In the genomic region with DNA sequence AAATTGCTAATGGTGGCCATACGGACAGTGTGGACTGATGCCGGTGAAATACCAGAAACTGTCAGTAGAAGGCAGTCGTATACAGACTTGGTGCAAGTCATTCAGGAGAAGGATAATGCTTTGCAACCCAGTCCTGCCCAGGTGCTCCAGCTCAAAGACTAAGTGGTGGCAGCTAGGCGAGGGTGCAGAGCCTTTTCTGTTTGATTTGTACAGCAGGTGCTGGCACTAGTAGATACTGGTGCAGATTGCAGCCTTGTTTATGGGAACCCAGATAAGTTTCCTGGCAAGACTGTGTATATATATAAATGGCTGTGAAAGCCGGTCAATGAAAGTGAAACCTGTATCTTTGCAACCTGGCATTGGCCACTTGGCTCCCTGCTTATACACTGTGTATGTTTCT, we compare ENCODE assay signal across 20 cellular contexts.
DNase-seq lines count a peak whose midpoint lies in the region; ATAC-seq, FAIRE-seq and TF ChIP-seq lines count a peak whose summit lies in the region.
"Had no signal": no experiment of that assay in that cellular context is flagged by ENCODE, and none has a peak within 500 bp of the region (broad histone marks: within the 10 kb centered on the region; RNA-seq: fewer than 3 reads in every experiment).

No MANE protein-coding gene starts in this region.

- H3K36me3 ChIP-seq in pancreas (no peaks in the 10 kb centered on the region), HAP-1 (replicated peaks) (no peaks in the 10 kb centered on the region)
- H3K36me3 ChIP-seq: Peyer's patch had no signal

- H3K4me3 ChIP-seq in pancreas (peak overlapping the region in 1 of 4 donors; percentile 14), HAP-1 (no peak overlapping the region)
- H3K4me3 ChIP-seq: K562, Peyer's patch had no signal

- H3K27ac ChIP-seq in pancreas: peak overlapping the region in 1 of 4 donors; percentile 65
- H3K27ac ChIP-seq: Peyer's patch had no signal

- intact Hi-C loops in pancreas (cut with DNase I): no loop called here

- no peaks in the 10 kb centered on the region for H3K9me3 ChIP-seq in pancreas
- H3K9me3 ChIP-seq in HAP-1: no peaks in the 10 kb centered on the region; the same call in 1 of the 2 replicates
- H3K9me3 ChIP-seq: Peyer's patch, SK-N-SH had no signal

- H3K27me3 ChIP-seq in pancreas (no peaks in the 10 kb centered on the region), HAP-1 (ENCODE audit: low read depth) (no peaks in the 10 kb centered on the region)
- H3K27me3 ChIP-seq: Peyer's patch had no signal

- peak; percentile 74 to 92 (median 91) for ATAC-seq in pancreas
- ATAC-seq: K562, Right ventricle myocardium inferior had no signal

- peak; percentile 76 for DNase-seq in DMS53 (lab: John Stamatoyannopoulos, UW)
- DNase-seq in NCI-H510A (lab: John Stamatoyannopoulos, UW): peak; percentile 64
- DNase-seq in SK-MEL-5 (ENCODE audit: low read depth, low spot score): peak; percentile 43
- DNase-seq in pancreas: peak in 3 of 6 donors; percentile 37 to 74 (median 62)
- no peak for DNase-seq in HAP-1 (ENCODE audit: low spot score in 2 of 2)
- DNase-seq in GM13977 (ENCODE audit: low spot score): no peak
- no peak for DNase-seq in activated naive CD4-positive, alpha-beta T cell (lab: John Stamatoyannopoulos, UW)
- no peak for DNase-seq in stimulated activated CD4-positive, alpha-beta T cell treated with anti-CD3 and anti-CD28 coated beads, Interleukin-15, amount 100 ng/mL, for 24 hours
- DNase-seq: Calu3; CD4-positive, alpha-beta memory T cell; DMS79; HCEC 1CT; NCI-H1105 treated with DMSO at 0.1 percent for 48 hours; NCI-H1694; NCI-H2227 treated with DMSO at 0.1 percent for 48 hours; Peyer's patch; SK-N-SH had no signal

- FAIRE-seq in pancreas (lab: Jason Lieb, UNC): no peak
- FAIRE-seq: A204.1, K562 had no signal

- peaks cover 0 to 7% (median 0%) of the 10 kb centered on the region in 3 donors for H3K4me1 ChIP-seq in pancreas
- H3K4me1 ChIP-seq in HAP-1: no peaks in the 10 kb centered on the region
- H3K4me1 ChIP-seq: Peyer's patch had no signal

- WGBS in pancreas, 2 donors: 38 to 39% methylated on average over 5 of the region's 5 CpGs

- in situ Hi-C loops in SK-MEL-5 (cut with HindIII; ENCODE audit: low pct_unique_long_range_greater_than_20kb, low sequenced_read_pairs) (no loop called here), HAP-1 (cut with MboI; ENCODE audit: low sequenced_read_pairs) (no loop called here), GM13977 (cut with MboI; ENCODE audit: low pct_unique_long_range_greater_than_20kb, low sequenced_read_pairs, unreplicated experiment) (no loop called here)

- peak in 2 of 4 donors; percentile 19 to 24 for TF ChIP-seq CTCF in pancreas (IDR thresholded peaks at IDR 0.05)
- TF ChIP-seq CTCF in GM13977 (IDR thresholded peaks at IDR 0.05; ENCODE audit: extremely low read depth, insufficient read depth, missing control alignments): no peak

Comparison
In these comparisons a context has a peak if more than half of its experiments do, and no peak if none do; other contexts are left out.
1. DNase-seq: peak in DMS53 (single experiment), NCI-H510A (single experiment) and SK-MEL-5 (single experiment); none in HAP-1 (0 of 2), GM13977 (single experiment), activated naive CD4-positive, alpha-beta T cell (0 of 4) and stimulated activated CD4-positive, alpha-beta T cell treated with anti-CD3 and anti-CD28 coated beads, Interleukin-15, amount 100 ng/mL, for 24 hours (single experiment).